In the genomic region with DNA sequence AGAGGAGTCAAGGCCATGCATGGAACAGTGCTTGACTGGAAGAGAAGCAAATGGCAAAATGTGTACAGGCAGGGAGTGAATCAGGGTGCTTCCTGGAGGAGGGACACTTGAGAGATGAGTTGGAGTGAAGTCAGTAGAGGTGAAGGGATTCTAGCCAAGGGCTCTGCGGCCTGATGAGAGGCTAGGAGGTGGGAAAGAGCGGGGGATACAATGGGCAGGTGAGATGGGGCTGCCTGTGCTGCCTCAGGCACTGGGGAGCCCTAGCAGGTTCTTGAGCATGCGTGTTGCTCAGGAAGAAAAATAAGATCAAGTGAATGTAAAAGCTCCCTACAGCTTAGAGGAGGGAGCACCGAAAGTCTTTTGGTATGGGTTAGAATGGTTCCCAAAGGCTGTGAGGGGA, we compare ENCODE assay signal across 11 cellular contexts. TPM values are rescaled to one million over a fixed set of nuclear protein-coding genes. Genes with fewer than 3 reads are reported as not detected.
DNase-seq lines count a peak whose midpoint lies in the region; ATAC-seq, FAIRE-seq and TF ChIP-seq lines count a peak whose summit lies in the region.
"Had no signal": no experiment of that assay in that cellular context is flagged by ENCODE, and none has a peak within 500 bp of the region (broad histone marks: within the 10 kb centered on the region; RNA-seq: fewer than 3 reads in every experiment).

No MANE protein-coding gene starts in this region.

- H3K4me3 ChIP-seq in endothelial cell of umbilical vein (replicated peaks in 1 of 3; ENCODE audit: insufficient read depth in 1 of 3, low read depth in 1 of 3, low read length in 3 of 3) (no peak overlapping the region), upper lobe of right lung (no peak overlapping the region)

- ATAC-seq in activated naive CD4-positive, alpha-beta T cell treated with anti-CD3 and anti-CD28 coated beads, Interleukin-2, amount 50 U/mL, for 72 hours, result no peak
- ATAC-seq in upper lobe of right lung (no peak), GM21717 (IDR thresholded peaks at IDR 0.05; ENCODE audit: unreplicated experiment) (no peak)

- FAIRE-seq in endothelial cell of umbilical vein (lab: Jason Lieb, UNC), result no peak

- no peak overlapping the region for H3K4me2 ChIP-seq in endothelial cell of umbilical vein (ENCODE audit: insufficient read depth, low read length)

- peaks cover 53% of the 10 kb centered on the region for H3K79me2 ChIP-seq in endothelial cell of umbilical vein (ENCODE audit: control insufficient read depth, insufficient read depth, low read length)

- no peaks in the 10 kb centered on the region for H4K20me1 ChIP-seq in endothelial cell of umbilical vein (replicated peaks; ENCODE audit: control insufficient read depth, extremely low read depth, insufficient read depth, low read length)

- H3K9me3 ChIP-seq in endothelial cell of umbilical vein (replicated peaks; ENCODE audit: control insufficient read depth, insufficient read depth, low read length) (no peaks in the 10 kb centered on the region), upper lobe of right lung (no peaks in the 10 kb centered on the region)

- H3K9me1 ChIP-seq in endothelial cell of umbilical vein (replicated peaks; ENCODE audit: control insufficient read depth, extremely low read depth, insufficient read depth, low read length), result no peaks in the 10 kb centered on the region

- H3K27ac Mint-ChIP-seq in activated naive CD4-positive, alpha-beta T cell treated with anti-CD3 and anti-CD28 coated beads, Interleukin-2, amount 50 U/mL, for 72 hours, result peak overlapping the region; percentile 46 to 51
- no peak overlapping the region for H3K27ac Mint-ChIP-seq in activated naive CD4-positive, alpha-beta T cell treated with anti-CD3 and anti-CD28 coated beads for 36 hours
- H3K27ac Mint-ChIP-seq in neural crest cell (ENCODE audit: unreplicated experiment), result peak overlapping the region; percentile 39

- BruUV-seq in endothelial cell of umbilical vein (replicated peaks; lab: Mats Ljungman, UMichigan), result no TSS peak

- dilution Hi-C loops in endothelial cell of umbilical vein (cut with MboI; ENCODE audit: extremely low pct_ligation_motif_present, low sequenced_read_pairs), result no loop called here

- CTCF ChIA-PET in activated naive CD4-positive, alpha-beta T cell treated with anti-CD3 and anti-CD28 coated beads for 36 hours (lab: Charles Lee), result interaction anchor here (0.5 to 0.9 kb wide), 2 partner anchors 32 to 76 kb away, joined by 3 to 6 read pairs; no protein-coding TSS in a partner anchor
- CTCF ChIA-PET in endothelial cell of umbilical vein (lab: Charles Lee), result interaction anchor here (1.3 to 2.0 kb wide), 2 partner anchors 14 to 58 kb away, joined by 3 to 7 read pairs; no protein-coding TSS in a partner anchor

- peaks cover 28% of the 10 kb centered on the region for H3K4me1 Mint-ChIP-seq in activated naive CD4-positive, alpha-beta T cell treated with anti-CD3 and anti-CD28 coated beads for 36 hours (ENCODE audit: low read depth)
- peaks cover 38% of the 10 kb centered on the region for H3K4me1 Mint-ChIP-seq in neural crest cell

- H3K4me1 ChIP-seq in endothelial cell of umbilical vein (ENCODE audit: control insufficient read depth, extremely low read depth, insufficient read depth, low read length), result peaks cover 57% of the 10 kb centered on the region
- peaks cover 67% of the 10 kb centered on the region for H3K4me1 ChIP-seq in upper lobe of right lung

- H3K27me3 ChIP-seq in endothelial cell of umbilical vein (ENCODE audit: control insufficient read depth in 2 of 2, insufficient read depth in 2 of 2, low read length in 2 of 2) (no peaks in the 10 kb centered on the region), upper lobe of right lung (no peaks in the 10 kb centered on the region)

- TF ChIP-seq POLR2A in endothelial cell of umbilical vein (IDR thresholded peaks at IDR 0.05; ENCODE audit: low read depth, low read length), result no peak

- no peaks in the 10 kb centered on the region for H3K27me3 Mint-ChIP-seq in activated naive CD4-positive, alpha-beta T cell treated with anti-CD3 and anti-CD28 coated beads for 36 hours (ENCODE audit: low read depth)
- H3K27me3 Mint-ChIP-seq in neural crest cell (ENCODE audit: low read depth), result no peaks in the 10 kb centered on the region

- POLR2A ChIA-PET in endothelial cell of umbilical vein (lab: Charles Lee), result interaction anchor here (1.7 kb wide), 1 partner anchor 85 kb away, joined by 7 read pairs; the partner anchor contains the start of gene DUSP1

- H3K9ac ChIP-seq in endothelial cell of umbilical vein (replicated peaks; ENCODE audit: extremely low read depth, insufficient read depth, low read length), result peak overlapping the region; percentile 0

- DNase-seq in activated naive CD4-positive, alpha-beta T cell treated with anti-CD3 and anti-CD28 coated beads, Interleukin-2, amount 50 U/mL, for 72 hours (ENCODE audit: low spot score in 2 of 2), result no peak
- no peak for DNase-seq in activated naive CD4-positive, alpha-beta T cell treated with anti-CD3 and anti-CD28 coated beads for 36 hours
- DNase-seq in endothelial cell of umbilical vein (ENCODE audit: low read depth, low spot score) (no peak), neural crest cell (ENCODE audit: low read depth, low spot score) (no peak), upper lobe of right lung (no peak), C1 segment of cervical spinal cord (lab: John Stamatoyannopoulos, UW) (no peak)
- DNase-seq in activated effector memory CD4-positive, alpha-beta T cell treated with anti-CD3 and anti-CD28 coated beads, Interleukin-2, amount 50 U/mL, for 16 hours, result no peak
- DNase-seq: Kasumi-1; NCI-H2081 treated with DMSO at 0.1 percent for 48 hours; stimulated activated CD4-positive, alpha-beta T cell treated with anti-CD3 and anti-CD28 coated beads, Interleukin-2, amount 100 ng/mL, for 48 hours had no signal

- intact Hi-C loops in activated naive CD4-positive, alpha-beta T cell treated with anti-CD3 and anti-CD28 coated beads for 36 hours (cut with micrococcal nuclease), result no loop called here
- intact Hi-C loops in endothelial cell of umbilical vein (cut with micrococcal nuclease) (loop anchor here (1.0 kb wide), 1 partner anchor 140 kb away; no protein-coding TSS in a partner anchor), upper lobe of right lung (cut with DNase I) (no loop called here)

- H3K36me3 Mint-ChIP-seq in activated naive CD4-positive, alpha-beta T cell treated with anti-CD3 and anti-CD28 coated beads, Interleukin-2, amount 50 U/mL, for 72 hours, result no peaks in the 10 kb centered on the region
- no peaks in the 10 kb centered on the region for H3K36me3 Mint-ChIP-seq in activated naive CD4-positive, alpha-beta T cell treated with anti-CD3 and anti-CD28 coated beads for 36 hours (ENCODE audit: low read depth)
- no peaks in the 10 kb centered on the region for H3K36me3 Mint-ChIP-seq in neural crest cell (ENCODE audit: low read depth)

- no peak for TF ChIP-seq CTCF in endothelial cell of umbilical vein (IDR thresholded peaks at IDR 0.05; ENCODE audit: extremely low read depth in 1 of 2, insufficient read depth in 1 of 2, low read depth in 1 of 2, low read length in 2 of 2)
- no peak for TF ChIP-seq CTCF in neural crest cell (conservative IDR thresholded peaks at IDR 0.05)
- no peak for TF ChIP-seq CTCF in upper lobe of right lung (IDR thresholded peaks at IDR 0.05)

- no peak overlapping the region for H3K4me3 Mint-ChIP-seq in activated naive CD4-positive, alpha-beta T cell treated with anti-CD3 and anti-CD28 coated beads for 36 hours
- no peak overlapping the region for H3K4me3 Mint-ChIP-seq in neural crest cell

- H3K36me3 ChIP-seq in endothelial cell of umbilical vein (ENCODE audit: control insufficient read depth in 2 of 2, extremely low read depth in 1 of 2, insufficient read depth in 2 of 2, low read length in 2 of 2) (no peaks in the 10 kb centered on the region), upper lobe of right lung (no peaks in the 10 kb centered on the region)

- H3K9me3 Mint-ChIP-seq in activated naive CD4-positive, alpha-beta T cell treated with anti-CD3 and anti-CD28 coated beads, Interleukin-2, amount 50 U/mL, for 72 hours, result no peaks in the 10 kb centered on the region
- H3K9me3 Mint-ChIP-seq in activated naive CD4-positive, alpha-beta T cell treated with anti-CD3 and anti-CD28 coated beads for 36 hours, result no peaks in the 10 kb centered on the region
- no peaks in the 10 kb centered on the region for H3K9me3 Mint-ChIP-seq in neural crest cell

- no peak overlapping the region for H2AFZ ChIP-seq in endothelial cell of umbilical vein (ENCODE audit: low read depth, low read length)

- peak overlapping the region; percentile 50 for H3K27ac ChIP-seq in endothelial cell of umbilical vein (ENCODE audit: insufficient read depth, low read depth, low read length)
- H3K27ac ChIP-seq in upper lobe of right lung, result peak overlapping the region; percentile 52

TF ChIP-seq in endothelial cell of umbilical vein, 7 proteins besides CTCF, POLR2A, EP300 and RAD21:
- no peak for TF ChIP-seq POLR2AphosphoS5 (IDR thresholded peaks at IDR 0.05; ENCODE audit: insufficient read depth, low read depth, low read length)
- TF ChIP-seq FOS (IDR thresholded peaks at IDR 0.05; ENCODE audit: borderline replicate concordance, insufficient read depth, low read length), result no peak
- TF ChIP-seq GATA2 (IDR thresholded peaks at IDR 0.05; ENCODE audit: insufficient read depth, insufficient read length, low read depth, low read length), result no peak
- TF ChIP-seq MYC (IDR thresholded peaks at IDR 0.05; ENCODE audit: low read depth, low read length), result no peak
- TF ChIP-seq MAX (IDR thresholded peaks at IDR 0.05; ENCODE audit: insufficient read depth, insufficient read length), result no peak
- TF ChIP-seq JUN (IDR thresholded peaks at IDR 0.05; ENCODE audit: borderline replicate concordance, insufficient read depth, insufficient read length, low read depth), result no peak
- no peak for TF ChIP-seq EZH2 (IDR thresholded peaks at IDR 0.05; ENCODE audit: borderline replicate concordance, low read depth, low read length, severe bottlenecking)

RNA-seq across cellular contexts. Expression of gene ERGIC1, which starts 22.3 kb away (rescaled TPM):
- 10 to 100 TPM; 37.0 to 52.9 TPM for total RNA-seq in activated naive CD4-positive, alpha-beta T cell treated with anti-CD3 and anti-CD28 coated beads, Interleukin-2, amount 50 U/mL, for 72 hours
- total RNA-seq in activated naive CD4-positive, alpha-beta T cell treated with anti-CD3 and anti-CD28 coated beads for 36 hours, result 10 to 100 TPM; 33.4 to 36.2 TPM
- 105 and 118 TPM in 2 replicates for total RNA-seq in endothelial cell of umbilical vein
- 109 and 115 TPM in 2 replicates for polyA plus RNA-seq in endothelial cell of umbilical vein
- polyA plus RNA-seq in endothelial cell of umbilical vein (2011; cell fraction: cytosol; rRNA removed), result 84.9 and 98.4 TPM in 2 replicates
- 63.2 and 75.9 TPM in 2 replicates for polyA plus RNA-seq in endothelial cell of umbilical vein (2011; cell fraction: nucleus; rRNA removed)
- polyA plus RNA-seq in endothelial cell of umbilical vein (2012), result 101 and 105 TPM in 2 replicates
- 189 and 212 TPM in 2 replicates for polyA minus RNA-seq in endothelial cell of umbilical vein
- polyA minus RNA-seq in endothelial cell of umbilical vein (2011; cell fraction: cytosol; rRNA and poly(A)+ RNA removed), result 41.4 TPM
- 62.9 and 76.6 TPM in 2 replicates for polyA minus RNA-seq in endothelial cell of umbilical vein (2011; cell fraction: nucleus; rRNA and poly(A)+ RNA removed)
- total RNA-seq in neural crest cell, result 106 and 108 TPM in 2 replicates
- total RNA-seq in upper lobe of right lung, result 186 TPM
